Comparison of ENCODE assay signal across 19 cellular contexts in genomic region chr2:174792309-174793025, GRCh38. TPM values are rescaled to one million over a fixed set of nuclear protein-coding genes. Genes with fewer than 3 reads are reported as not detected.
A peak's percentile ranks its signal among the peaks of the same experiment; 100 is the strongest.
DNase-seq lines count a peak whose midpoint lies in the region; TF ChIP-seq lines count a peak whose summit lies in the region.
"Had no signal": no experiment of that assay in that cellular context is flagged by ENCODE, and none has a peak within 500 bp of the region (broad histone marks: within the 10 kb centered on the region; RNA-seq: fewer than 3 reads in every experiment).

No MANE protein-coding gene starts in this region.

- H3K4me3 ChIP-seq in MM.1S (ENCODE audit: low read length) (no peak overlapping the region), choroid plexus epithelial cell (ENCODE audit: low read depth, low read length) (no peak overlapping the region)
- H3K4me3 ChIP-seq: BLaER1 treated with 17β-estradiol and CSF1 and Interleukin-3, amounts not matched to agents 10 nM and 100 nM; SJCRH30 had no signal

- H2AFZ ChIP-seq in MM.1S (ENCODE audit: low read length) = no peak overlapping the region

- H3K27ac Mint-ChIP-seq in T-helper 1 cell treated with Interleukin-12 subunit alpha and Interleukin-12 subunit beta and Interleukin-4 antibody, amounts not matched to agents 30 μg/mL and 1 μg/mL, for 36 hours = peak overlapping the region; percentile 32

- no peak overlapping the region for H3K9ac ChIP-seq in MM.1S (ENCODE audit: low read length)
- H3K9ac ChIP-seq: BLaER1 treated with 17β-estradiol and CSF1 and Interleukin-3, amounts not matched to agents 10 nM and 100 nM had no signal

- no peaks in the 10 kb centered on the region for H3K79me2 ChIP-seq in MM.1S (ENCODE audit: low read length)

- no peak overlapping the region for H3K4me3 Mint-ChIP-seq in T-helper 1 cell treated with Interleukin-12 subunit alpha and Interleukin-12 subunit beta and Interleukin-4 antibody, amounts not matched to agents 30 μg/mL and 1 μg/mL, for 36 hours

- H3K9me2 ChIP-seq in MM.1S (replicated peaks; ENCODE audit: insufficient read depth, low read length) = no peaks in the 10 kb centered on the region

- TF ChIP-seq CTCF in MM.1S (IDR thresholded peaks at IDR 0.05; ENCODE audit: low read length) = no peak
- no peak for TF ChIP-seq CTCF in choroid plexus epithelial cell (conservative IDR thresholded peaks at IDR 0.05; ENCODE audit: low read depth, low read length)

- no peaks in the 10 kb centered on the region for H3K9me3 ChIP-seq in MM.1S (replicated peaks; ENCODE audit: insufficient read depth, low read length)
- H3K9me3 ChIP-seq: BLaER1 treated with 17β-estradiol and CSF1 and Interleukin-3, amounts not matched to agents 10 nM and 100 nM; SJCRH30 had no signal

- H3K36me3 Mint-ChIP-seq in T-helper 1 cell treated with Interleukin-12 subunit alpha and Interleukin-12 subunit beta and Interleukin-4 antibody, amounts not matched to agents 30 μg/mL and 1 μg/mL, for 36 hours (ENCODE audit: low read depth) = no peaks in the 10 kb centered on the region

- no peaks in the 10 kb centered on the region for H3K9me3 Mint-ChIP-seq in T-helper 1 cell treated with Interleukin-12 subunit alpha and Interleukin-12 subunit beta and Interleukin-4 antibody, amounts not matched to agents 30 μg/mL and 1 μg/mL, for 36 hours

- H3F3A ChIP-seq in MM.1S (ENCODE audit: insufficient read depth, low read length) = no peaks in the 10 kb centered on the region

- peaks cover 17% of the 10 kb centered on the region for H3K4me1 Mint-ChIP-seq in T-helper 1 cell treated with Interleukin-12 subunit alpha and Interleukin-12 subunit beta and Interleukin-4 antibody, amounts not matched to agents 30 μg/mL and 1 μg/mL, for 36 hours (ENCODE audit: low read depth)

- in situ Hi-C loops in ACHN (cut with HindIII; ENCODE audit: low pct_ligation_motif_present, low pct_unique_long_range_greater_than_20kb, low sequenced_read_pairs) = no loop called here

- no peaks in the 10 kb centered on the region for H3K36me3 ChIP-seq in MM.1S (replicated peaks; ENCODE audit: insufficient read depth, low read length)
- H3K36me3 ChIP-seq: BLaER1 treated with 17β-estradiol and CSF1 and Interleukin-3, amounts not matched to agents 10 nM and 100 nM had no signal

- peaks cover 4% of the 10 kb centered on the region for H3K27me3 Mint-ChIP-seq in T-helper 1 cell treated with Interleukin-12 subunit alpha and Interleukin-12 subunit beta and Interleukin-4 antibody, amounts not matched to agents 30 μg/mL and 1 μg/mL, for 36 hours (ENCODE audit: low read depth)

- peaks cover 19% of the 10 kb centered on the region for H3K4me1 ChIP-seq in MM.1S (ENCODE audit: low read length)

- H3K27me3 ChIP-seq in MM.1S (replicated peaks; ENCODE audit: insufficient read depth, low read length) = no peaks in the 10 kb centered on the region
- H3K27me3 ChIP-seq: BLaER1 treated with 17β-estradiol and CSF1 and Interleukin-3, amounts not matched to agents 10 nM and 100 nM; SJCRH30 had no signal

- H3K4me2 ChIP-seq in MM.1S (ENCODE audit: low read depth, low read length) = peak overlapping the region; percentile 7; the same call in 1 of the 2 replicates
- H3K4me2 ChIP-seq: BLaER1 treated with 17β-estradiol and CSF1 and Interleukin-3, amounts not matched to agents 10 nM and 100 nM had no signal

- no peaks in the 10 kb centered on the region for H4K20me1 ChIP-seq in MM.1S (ENCODE audit: insufficient read depth, low read length)
- H4K20me1 ChIP-seq: BLaER1 treated with 17β-estradiol and CSF1 and Interleukin-3, amounts not matched to agents 10 nM and 100 nM had no signal

- DNase-seq in T-helper 1 cell (no peak), MM.1S (peak; percentile 41), choroid plexus epithelial cell (ENCODE audit: low read depth) (peak; percentile 25), iris pigment epithelial cell (ENCODE audit: low read depth) (peak; percentile 34), ureter (ENCODE audit: low spot score) (no peak), ACHN (no peak)
- no peak for DNase-seq in activated naive CD4-positive, alpha-beta T cell (lab: John Stamatoyannopoulos, UW)
- DNase-seq: DMS79 treated with DMSO at 0.1 percent for 48 hours, KG1, NCI-H1048, NCI-H1436 treated with DMSO at 0.1 percent for 48 hours, NCI-H2029 treated with DMSO at 0.1 percent for 48 hours, NCI-H2227 treated with DMSO at 0.1 percent for 48 hours, PC-3, SJCRH30 had no signal

- H3K27ac ChIP-seq in MM.1S (ENCODE audit: low read length) = no peak overlapping the region
- H3K27ac ChIP-seq: BLaER1 treated with 17β-estradiol and CSF1 and Interleukin-3, amounts not matched to agents 10 nM and 100 nM; SJCRH30 had no signal

RNA-seq across cellular contexts. Expression of gene CHRNA1, which starts 28.2 kb away (rescaled TPM):
- total RNA-seq in ureter = 0.34 TPM
- total RNA-seq: A172, G401 had no signal

Comparison
In these comparisons a context has a peak if more than half of its experiments do, and no peak if none do; other contexts are left out.
1. DNase-seq: peak in MM.1S (single experiment), choroid plexus epithelial cell (single experiment) and iris pigment epithelial cell (single experiment); none in T-helper 1 cell (0 of 5), ureter (single experiment), ACHN (single experiment) and activated naive CD4-positive, alpha-beta T cell (0 of 4).